In genomic region chr11:134574425-134574824, GRCh38 we compare ENCODE assay signal across 16 cellular contexts.
"Had no signal": no experiment of that assay in that cellular context is flagged by ENCODE, and none has a peak within 500 bp of the region (broad histone marks: within the 10 kb centered on the region; RNA-seq: fewer than 3 reads in every experiment).

No MANE protein-coding gene starts in this region.

- H3K27ac ChIP-seq: neutrophil, thyroid gland had no signal

- H3K4me3 ChIP-seq: thyroid gland had no signal

- H3K27me3 ChIP-seq: thyroid gland had no signal

- H3K36me3 ChIP-seq: neutrophil, thyroid gland had no signal

- DNase-seq: activated CD4-positive, alpha-beta T cell treated with anti-CD3 and anti-CD28 coated beads, Interleukin-2, amount 10 ng/mL, durations not matched to agents 24 days and 14 days; activated CD4-positive, CD25-positive, alpha-beta regulatory T cell; activated naive CD8-positive, alpha-beta T cell treated with anti-CD3 and anti-CD28 coated beads for 36 hours; amniotic stem cell; caudate nucleus; erythroblast; kidney; mesenchymal stem cell; naive thymus-derived CD8-positive, alpha-beta T cell; stimulated activated naive B cell treated with anti-CD40 and anti-IgM and Interleukin-4, amounts not matched to agents 10 μg/mL and 1 μg/mL and 100 μg/mL, for 72 hours; T-helper 1 cell; T-helper 9 cell; thyroid gland had no signal

- H3K4me1 ChIP-seq: thyroid gland had no signal

- ATAC-seq: activated CD8-positive, alpha-beta T cell treated with anti-CD3 and anti-CD28 coated beads, Interleukin-2, amount 10 ng/mL, durations not matched to agents 7 days and 5 days; naive thymus-derived CD8-positive, alpha-beta T cell; SK-N-SH treated with all-trans-retinoic acid at 6 μM for 48 hours; stimulated activated naive B cell treated with anti-CD40 and anti-IgM and Interleukin-4, amounts not matched to agents 10 μg/mL and 1 μg/mL and 100 μg/mL, for 72 hours had no signal

- H3K9me3 ChIP-seq: neutrophil, thyroid gland had no signal
